27 cellular contexts compared by ENCODE assay signal in the genomic region with DNA sequence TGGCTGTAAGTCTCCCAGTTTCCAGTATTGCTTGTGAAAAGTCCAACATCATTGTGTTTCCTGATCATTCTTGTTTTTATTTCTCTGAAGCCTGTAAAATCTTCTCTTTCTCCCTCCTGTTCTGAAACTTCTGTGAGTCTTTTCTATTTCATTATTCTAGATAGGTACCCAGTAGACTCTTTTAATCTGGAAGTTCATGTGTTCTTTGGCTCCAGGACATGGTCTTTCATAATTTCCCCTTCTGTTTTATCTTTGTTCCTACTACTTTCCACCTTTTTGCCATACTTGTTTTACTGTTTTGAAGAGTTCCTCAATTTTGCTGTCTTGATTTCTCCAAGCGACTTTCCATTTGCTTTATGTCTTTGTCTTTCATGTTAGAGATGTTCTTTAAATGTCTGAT.
"Had no signal": no experiment of that assay in that cellular context is flagged by ENCODE, and none has a peak within 500 bp of the region (broad histone marks: within the 10 kb centered on the region; RNA-seq: fewer than 3 reads in every experiment).

No MANE protein-coding gene starts in this region.

- H3K27ac ChIP-seq: neural progenitor cell, ovary, parathyroid adenoma, psoas muscle, right lobe of liver, sigmoid colon, stomach, thoracic aorta, thyroid gland, tibial nerve, upper lobe of left lung, vagina had no signal

- FAIRE-seq: small intestine, urothelium cell line had no signal

- H3K4me1 Mint-ChIP-seq: stimulated activated naive B cell treated with anti-CD40 and anti-IgM and Interleukin-4, amounts not matched to agents 10 μg/mL and 1 μg/mL and 100 μg/mL, for 72 hours had no signal

- H3K27ac Mint-ChIP-seq: nephron; neural progenitor cell; progenitor cell of endocrine pancreas; stimulated activated effector memory CD8-positive, alpha-beta T cell treated with anti-CD3 and anti-CD28 coated beads, Interleukin-12 subunit alpha, Interleukin-12 subunit beta, amount 100 ng/mL, for 72 hours; stimulated activated naive B cell treated with anti-CD40 and anti-IgM and Interleukin-4, amounts not matched to agents 10 μg/mL and 1 μg/mL and 100 μg/mL, for 72 hours; stimulated activated naive CD8-positive, alpha-beta T cell treated with anti-CD3 and anti-CD28 coated beads, Interleukin-15, Interleukin-2, amounts not matched to agents 100 ng/mL and 50 ng/mL, for 24 hours had no signal

- H3K36me3 Mint-ChIP-seq: neural progenitor cell; stimulated activated effector memory CD8-positive, alpha-beta T cell treated with anti-CD3 and anti-CD28 coated beads, Interleukin-12 subunit alpha, Interleukin-12 subunit beta, amount 100 ng/mL, for 72 hours; stimulated activated naive B cell treated with anti-CD40 and anti-IgM and Interleukin-4, amounts not matched to agents 10 μg/mL and 1 μg/mL and 100 μg/mL, for 72 hours had no signal

- H3K36me3 ChIP-seq: neural progenitor cell, ovary, right lobe of liver, sigmoid colon, stomach, thoracic aorta, thyroid gland, tibial nerve, upper lobe of left lung, vagina had no signal

- H3K4me2 ChIP-seq: neural progenitor cell had no signal

- H3K9ac ChIP-seq: neural progenitor cell, parathyroid adenoma had no signal

- DNase-seq: occipital lobe; ovary; psoas muscle; right cardiac atrium; right lobe of liver; sigmoid colon; small intestine; stimulated activated CD4-positive, alpha-beta T cell treated with anti-CD3 and anti-CD28 coated beads, Interleukin-15, amount 100 ng/mL, for 24 hours; stimulated activated CD4-positive, alpha-beta T cell treated with anti-CD3 and anti-CD28 coated beads, Interleukin-2, amount 100 ng/mL, for 24 hours; stimulated activated CD4-positive, alpha-beta T cell treated with anti-CD3 and anti-CD28 coated beads, Interleukin-2, amount 100 ng/mL, for 48 hours; stimulated activated CD4-positive, alpha-beta T cell treated with anti-CD3 and anti-CD28 coated beads, Interleukin-4, amount 100 ng/mL, for 24 hours; stimulated activated naive B cell treated with anti-CD40 and anti-IgM and Interleukin-4, amounts not matched to agents 10 μg/mL and 1 μg/mL and 100 μg/mL, for 72 hours; stimulated activated naive CD4-positive, alpha-beta T cell treated with Interleukin-2 at 50 U/mL for 16 hours; stomach; thyroid gland; trophoblast cell; upper lobe of left lung had no signal

- H3K4me1 ChIP-seq: parathyroid adenoma, psoas muscle, sigmoid colon, stomach, tibial nerve, vagina had no signal

- H3K9me3 Mint-ChIP-seq: nephron; stimulated activated effector memory CD8-positive, alpha-beta T cell treated with anti-CD3 and anti-CD28 coated beads, Interleukin-12 subunit alpha, Interleukin-12 subunit beta, amount 100 ng/mL, for 72 hours; stimulated activated naive B cell treated with anti-CD40 and anti-IgM and Interleukin-4, amounts not matched to agents 10 μg/mL and 1 μg/mL and 100 μg/mL, for 72 hours; stimulated activated naive CD8-positive, alpha-beta T cell treated with anti-CD3 and anti-CD28 coated beads, Interleukin-15, Interleukin-2, amounts not matched to agents 100 ng/mL and 50 ng/mL, for 24 hours had no signal

- H2AFZ ChIP-seq: neural progenitor cell, parathyroid adenoma had no signal

- H3K79me2 ChIP-seq: parathyroid adenoma had no signal

- H3K27me3 Mint-ChIP-seq: progenitor cell of endocrine pancreas; stimulated activated naive CD8-positive, alpha-beta T cell treated with anti-CD3 and anti-CD28 coated beads, Interleukin-15, Interleukin-2, amounts not matched to agents 100 ng/mL and 50 ng/mL, for 24 hours had no signal

- H3K4me3 Mint-ChIP-seq: nephron; neural progenitor cell; stimulated activated naive B cell treated with anti-CD40 and anti-IgM and Interleukin-4, amounts not matched to agents 10 μg/mL and 1 μg/mL and 100 μg/mL, for 72 hours; stimulated activated naive CD8-positive, alpha-beta T cell treated with anti-CD3 and anti-CD28 coated beads, Interleukin-15, Interleukin-2, amounts not matched to agents 100 ng/mL and 50 ng/mL, for 24 hours had no signal

- H3K4me3 ChIP-seq: neural progenitor cell, ovary, psoas muscle, right lobe of liver, sigmoid colon, stomach, thoracic aorta, thyroid gland, tibial nerve, upper lobe of left lung, vagina had no signal

- H3K27me3 ChIP-seq: neural progenitor cell, ovary, right lobe of liver, sigmoid colon, stomach, thyroid gland, tibial nerve, upper lobe of left lung, vagina had no signal

- H3K9me3 ChIP-seq: ovary, psoas muscle, right lobe of liver, sigmoid colon, stomach, thoracic aorta, thyroid gland, tibial nerve, upper lobe of left lung, vagina had no signal

- ATAC-seq: psoas muscle; right cardiac atrium; stimulated activated effector memory CD8-positive, alpha-beta T cell treated with anti-CD3 and anti-CD28 coated beads, Interleukin-12 subunit alpha, Interleukin-12 subunit beta, amount 100 ng/mL, for 72 hours; stimulated activated naive B cell treated with anti-CD40 and anti-IgM and Interleukin-4, amounts not matched to agents 10 μg/mL and 1 μg/mL and 100 μg/mL, for 72 hours had no signal
